1 cellular context compared by ENCODE assay signal in genomic region chr12:50545213-50545612, GRCh38.
TF ChIP-seq lines count a peak whose summit lies in the region.

No MANE protein-coding gene starts in this region.

TF ChIP-seq in GM23338, 12 proteins besides CTCF, POLR2A, EP300 and RAD21 (continued from another document):
- TF ChIP-seq, protein P1, sequence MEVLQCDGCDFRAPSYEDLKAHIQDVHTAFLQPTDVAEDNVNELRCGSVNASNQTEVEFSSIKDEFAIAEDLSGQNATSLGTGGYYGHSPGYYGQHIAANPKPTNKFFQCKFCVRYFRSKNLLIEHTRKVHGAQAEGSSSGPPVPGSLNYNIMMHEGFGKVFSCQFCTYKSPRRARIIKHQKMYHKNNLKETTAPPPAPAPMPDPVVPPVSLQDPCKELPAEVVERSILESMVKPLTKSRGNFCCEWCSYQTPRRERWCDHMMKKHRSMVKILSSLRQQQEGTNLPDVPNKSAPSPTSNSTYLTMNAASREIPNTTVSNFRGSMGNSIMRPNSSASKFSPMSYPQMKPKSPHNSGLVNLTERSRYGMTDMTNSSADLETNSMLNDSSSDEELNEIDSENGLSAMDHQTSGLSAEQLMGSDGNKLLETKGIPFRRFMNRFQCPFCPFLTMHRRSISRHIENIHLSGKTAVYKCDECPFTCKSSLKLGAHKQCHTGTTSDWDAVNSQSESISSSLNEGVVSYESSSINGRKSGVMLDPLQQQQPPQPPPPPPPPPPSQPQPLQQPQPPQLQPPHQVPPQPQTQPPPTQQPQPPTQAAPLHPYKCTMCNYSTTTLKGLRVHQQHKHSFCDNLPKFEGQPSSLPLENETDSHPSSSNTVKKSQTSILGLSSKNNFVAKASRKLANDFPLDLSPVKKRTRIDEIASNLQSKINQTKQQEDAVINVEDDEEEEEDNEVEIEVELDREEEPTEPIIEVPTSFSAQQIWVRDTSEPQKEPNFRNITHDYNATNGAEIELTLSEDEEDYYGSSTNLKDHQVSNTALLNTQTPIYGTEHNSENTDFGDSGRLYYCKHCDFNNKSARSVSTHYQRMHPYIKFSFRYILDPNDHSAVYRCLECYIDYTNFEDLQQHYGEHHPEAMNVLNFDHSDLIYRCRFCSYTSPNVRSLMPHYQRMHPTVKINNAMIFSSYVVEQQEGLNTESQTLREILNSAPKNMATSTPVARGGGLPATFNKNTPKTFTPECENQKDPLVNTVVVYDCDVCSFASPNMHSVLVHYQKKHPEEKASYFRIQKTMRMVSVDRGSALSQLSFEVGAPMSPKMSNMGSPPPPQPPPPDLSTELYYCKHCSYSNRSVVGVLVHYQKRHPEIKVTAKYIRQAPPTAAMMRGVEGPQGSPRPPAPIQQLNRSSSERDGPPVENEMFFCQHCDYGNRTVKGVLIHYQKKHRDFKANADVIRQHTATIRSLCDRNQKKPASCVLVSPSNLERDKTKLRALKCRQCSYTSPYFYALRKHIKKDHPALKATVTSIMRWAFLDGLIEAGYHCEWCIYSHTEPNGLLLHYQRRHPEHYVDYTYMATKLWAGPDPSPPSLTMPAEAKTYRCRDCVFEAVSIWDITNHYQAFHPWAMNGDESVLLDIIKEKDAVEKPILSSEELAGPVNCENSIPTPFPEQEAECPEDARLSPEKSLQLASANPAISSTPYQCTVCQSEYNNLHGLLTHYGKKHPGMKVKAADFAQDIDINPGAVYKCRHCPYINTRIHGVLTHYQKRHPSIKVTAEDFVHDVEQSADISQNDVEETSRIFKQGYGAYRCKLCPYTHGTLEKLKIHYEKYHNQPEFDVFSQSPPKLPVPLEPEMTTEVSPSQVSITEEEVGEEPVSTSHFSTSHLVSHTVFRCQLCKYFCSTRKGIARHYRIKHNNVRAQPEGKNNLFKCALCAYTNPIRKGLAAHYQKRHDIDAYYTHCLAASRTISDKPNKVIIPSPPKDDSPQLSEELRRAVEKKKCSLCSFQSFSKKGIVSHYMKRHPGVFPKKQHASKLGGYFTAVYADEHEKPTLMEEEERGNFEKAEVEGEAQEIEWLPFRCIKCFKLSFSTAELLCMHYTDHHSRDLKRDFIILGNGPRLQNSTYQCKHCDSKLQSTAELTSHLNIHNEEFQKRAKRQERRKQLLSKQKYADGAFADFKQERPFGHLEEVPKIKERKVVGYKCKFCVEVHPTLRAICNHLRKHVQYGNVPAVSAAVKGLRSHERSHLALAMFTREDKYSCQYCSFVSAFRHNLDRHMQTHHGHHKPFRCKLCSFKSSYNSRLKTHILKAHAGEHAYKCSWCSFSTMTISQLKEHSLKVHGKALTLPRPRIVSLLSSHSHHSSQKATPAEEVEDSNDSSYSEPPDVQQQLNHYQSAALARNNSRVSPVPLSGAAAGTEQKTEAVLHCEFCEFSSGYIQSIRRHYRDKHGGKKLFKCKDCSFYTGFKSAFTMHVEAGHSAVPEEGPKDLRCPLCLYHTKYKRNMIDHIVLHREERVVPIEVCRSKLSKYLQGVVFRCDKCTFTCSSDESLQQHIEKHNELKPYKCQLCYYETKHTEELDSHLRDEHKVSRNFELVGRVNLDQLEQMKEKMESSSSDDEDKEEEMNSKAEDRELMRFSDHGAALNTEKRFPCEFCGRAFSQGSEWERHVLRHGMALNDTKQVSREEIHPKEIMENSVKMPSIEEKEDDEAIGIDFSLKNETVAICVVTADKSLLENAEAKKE (CRISPR knock-in tag; IDR thresholded peaks at IDR 0.05), result no peak
- TF ChIP-seq POLR2AphosphoS5 (IDR thresholded peaks at IDR 0.05; ENCODE audit: low read depth) (no peak), EZH2phosphoT487 (IDR thresholded peaks at IDR 0.05; ENCODE audit: unreplicated experiment) (no peak)
